1 cellular context compared by ENCODE assay signal in genomic region chr6:35011096-35012041, GRCh38.
TF ChIP-seq lines count a peak whose summit lies in the region.

No MANE protein-coding gene starts in this region.

TF ChIP-seq in GM12878, 131 proteins besides CTCF, POLR2A, EP300 and RAD21 (continued from another document):
- peak; percentile 68 for TF ChIP-seq BCL11A (IDR thresholded peaks at IDR 0.05; ENCODE audit: low read depth, low read length)
- no peak for TF ChIP-seq SUZ12 (IDR thresholded peaks at IDR 0.05; ENCODE audit: unreplicated experiment)
- TF ChIP-seq MEF2B (IDR thresholded peaks at IDR 0.05; ENCODE audit: partially characterized antibody, poor library complexity, severe bottlenecking): peak; percentile 58
- no peak for TF ChIP-seq BRCA1 (IDR thresholded peaks at IDR 0.05; ENCODE audit: low read depth, low read length)
- TF ChIP-seq ATF2 (IDR thresholded peaks at IDR 0.05; ENCODE audit: low read length): peak; percentile 94
- 0 out of 2 replicates have a peak, but pooled peaks have one; percentile 44 for TF ChIP-seq JUND (IDR thresholded peaks at IDR 0.05; ENCODE audit: low read depth, low read length)
- no peak for TF ChIP-seq CHD4 (IDR thresholded peaks at IDR 0.05)
- TF ChIP-seq EGR1 (IDR thresholded peaks at IDR 0.05; ENCODE audit: borderline replicate concordance in 1 of 2, low read depth in 2 of 2, low read length in 2 of 2): no peak
- no peak for TF ChIP-seq ZNF274 (IDR thresholded peaks at IDR 0.05; ENCODE audit: insufficient read depth, insufficient read length)
- no peak for TF ChIP-seq GATAD2B (conservative IDR thresholded peaks at IDR 0.05; ENCODE audit: low read depth)
- peak; percentile 92; the same call in 1 of the 2 replicates for TF ChIP-seq NFIC (IDR thresholded peaks at IDR 0.05; ENCODE audit: low read depth, low read length)
- peak; percentile 35; the same call in 1 of the 2 replicates for TF ChIP-seq PKNOX1 (IDR thresholded peaks at IDR 0.05)
TF ChIP-seq in GM12878: peak in this region for 29.
